In genomic region chr5:176676361-176676824, GRCh38 we compare ENCODE assay signal across 10 cellular contexts. TPM values are rescaled to one million over a fixed set of nuclear protein-coding genes. Genes with fewer than 3 reads are reported as not detected.
DNase-seq lines count a peak whose midpoint lies in the region; ATAC-seq and TF ChIP-seq lines count a peak whose summit lies in the region.
"Had no signal": no experiment of that assay in that cellular context is flagged by ENCODE, and none has a peak within 500 bp of the region (broad histone marks: within the 10 kb centered on the region; RNA-seq: fewer than 3 reads in every experiment).

No MANE protein-coding gene starts in this region.

- H3K36me3 ChIP-seq in HCT116 (ENCODE audit: control insufficient read depth in 1 of 2, insufficient read depth in 2 of 2, low read length in 2 of 2) (no peaks in the 10 kb centered on the region), OCI-LY7 (ENCODE audit: insufficient read depth, low read length) (no peaks in the 10 kb centered on the region), mesendoderm (ENCODE audit: control insufficient read depth, insufficient read depth, low read length) (no peaks in the 10 kb centered on the region), HAP-1 (replicated peaks) (no peaks in the 10 kb centered on the region), stomach (no peaks in the 10 kb centered on the region)
- H3K36me3 ChIP-seq: prostate gland, thoracic aorta had no signal

- peak overlapping the region; percentile 67 for H3K56ac ChIP-seq in mesendoderm (ENCODE audit: low read length)

- no peak overlapping the region for H3K4me3 ChIP-seq in HCT116 (replicated peaks in 1 of 2; ENCODE audit: low read depth in 1 of 2, low read length in 2 of 2)
- H3K4me3 ChIP-seq in OCI-LY7 (ENCODE audit: low read depth, low read length, poor library complexity, severe bottlenecking) = no peak overlapping the region
- H3K4me3 ChIP-seq in mesendoderm (ENCODE audit: low read length) = no peak overlapping the region
- no peak overlapping the region for H3K4me3 ChIP-seq in HAP-1
- no peak overlapping the region for H3K4me3 ChIP-seq in stomach
- H3K4me3 ChIP-seq: prostate gland, thoracic aorta had no signal

- TF ChIP-seq POLR2A in HCT116 (IDR thresholded peaks at IDR 0.05; ENCODE audit: borderline replicate concordance, extremely low read depth, insufficient read depth, insufficient read length) = no peak
- no peak for TF ChIP-seq POLR2A in stomach (IDR thresholded peaks at IDR 0.05)

- no peak overlapping the region for H3K9ac ChIP-seq in HCT116 (ENCODE audit: low read length)
- H3K9ac ChIP-seq in mesendoderm (ENCODE audit: low read length) = no peak overlapping the region

- TF ChIP-seq EP300 in stomach (IDR thresholded peaks at IDR 0.05) = no peak

- H3K18ac ChIP-seq in mesendoderm (ENCODE audit: low read length) = no peak overlapping the region

- BruUV-seq in HCT116 (replicated peaks; lab: Mats Ljungman, UMichigan) (no TSS peak), OCI-LY7 (replicated peaks; lab: Mats Ljungman, UMichigan) (no TSS peak)

- H3K27ac ChIP-seq in HCT116 (ENCODE audit: low read depth, low read length) (no peak overlapping the region), OCI-LY7 (ENCODE audit: low read depth, low read length, poor library complexity, severe bottlenecking) (no peak overlapping the region), mesendoderm (ENCODE audit: low read depth, low read length) (no peak overlapping the region), stomach (no peak overlapping the region)
- H3K27ac ChIP-seq: prostate gland, thoracic aorta had no signal

- no peak overlapping the region for H2BK5ac ChIP-seq in mesendoderm (ENCODE audit: low read length)

- RAD21 ChIA-PET in HCT116 (lab: Charles Lee; ENCODE audit: low non-redundant PET in 1 of 2, low total read pairs in 2 of 2, uncharacterized antibody in 2 of 2, unreplicated experiment in 2 of 2) = interaction anchor here in 1 of 2 experiments (0.5 kb wide), 1 partner anchor 272 kb away, joined by 3 read pairs; no protein-coding TSS in a partner anchor

- peak overlapping the region; percentile 42 for H3K4me2 ChIP-seq in HCT116 (ENCODE audit: low read length)
- H3K4me2 ChIP-seq in OCI-LY7 (ENCODE audit: low read length) = no peak overlapping the region
- no peak overlapping the region for H3K4me2 ChIP-seq in mesendoderm (ENCODE audit: low read length)

- H3K23ac ChIP-seq in mesendoderm (ENCODE audit: low read length) = no peak overlapping the region

- H3K4ac ChIP-seq in mesendoderm (ENCODE audit: low read depth, low read length) = no peak overlapping the region

- WGBS in mesendoderm (ENCODE audit: extremely low coverage, insufficient coverage, low lambda C conversion rate) = no CpG with 5 or more reads among the region's 10 CpGs
- WGBS in stomach, 5 donors = 58 to 68% (median 61%) methylated on average over 10 of the region's 10 CpGs

- H4K8ac ChIP-seq in mesendoderm (ENCODE audit: low read depth, low read length) = no peak overlapping the region

- H4K20me1 ChIP-seq in HCT116 (ENCODE audit: insufficient read depth) = no peaks in the 10 kb centered on the region
- no peaks in the 10 kb centered on the region for H4K20me1 ChIP-seq in OCI-LY7 (ENCODE audit: insufficient read depth, low read length)

- H3K4me1 ChIP-seq in HCT116 (ENCODE audit: control insufficient read depth in 1 of 2, insufficient read depth in 2 of 2, low read length in 2 of 2) (peaks cover 7 to 16% of the 10 kb centered on the region in 2 experiments), OCI-LY7 (ENCODE audit: insufficient read depth, low read length, poor library complexity, severe bottlenecking) (no peaks in the 10 kb centered on the region), mesendoderm (ENCODE audit: control insufficient read depth, low read depth, low read length) (peaks cover 5% of the 10 kb centered on the region), HAP-1 (peaks cover 3% of the 10 kb centered on the region; the same call in 1 of the 2 replicates), stomach (peaks cover 0 to 8% (median 3%) of the 10 kb centered on the region in 4 donors)
- H3K4me1 ChIP-seq: prostate gland had no signal

- CTCF ChIA-PET in HCT116 (lab: Charles Lee) (interaction anchor here (1.9 kb wide), 1 partner anchor 16 kb away, joined by 10 read pairs; no protein-coding TSS in a partner anchor), OCI-LY7 (lab: Charles Lee; ENCODE audit: unreplicated experiment) (no interaction called here)

- H2BK15ac ChIP-seq in mesendoderm (replicated peaks; ENCODE audit: low read depth) = no peak overlapping the region

- H3K79me1 ChIP-seq in mesendoderm (ENCODE audit: low read length) = no peaks in the 10 kb centered on the region

- H4K5ac ChIP-seq in mesendoderm (ENCODE audit: low read length) = no peak overlapping the region

- TF ChIP-seq CTCF in HCT116 (IDR thresholded peaks at IDR 0.05 in 2 of 3, conservative IDR thresholded peaks at IDR 0.05 in 1 of 3; ENCODE audit: borderline replicate concordance in 1 of 3, insufficient read depth in 1 of 3, low read depth in 2 of 3, low read length in 2 of 3) (no peak), OCI-LY7 (conservative IDR thresholded peaks at IDR 0.05; ENCODE audit: low read length) (no peak), stomach (IDR thresholded peaks at IDR 0.05) (no peak)

- intact Hi-C loops in HCT116 (cut with micrococcal nuclease) (loop anchor here (5.0 kb wide), 1 partner anchor 271 kb away; no protein-coding TSS in a partner anchor), OCI-LY7 (cut with micrococcal nuclease; ENCODE audit: unreplicated experiment) (no loop called here), stomach (cut with DNase I; ENCODE audit: low total_unique reads) (no loop called here)

- no peak for TF ChIP-seq RAD21 in HCT116 (IDR thresholded peaks at IDR 0.05; ENCODE audit: low read depth)

- ATAC-seq in GM18520 (IDR thresholded peaks at IDR 0.05; ENCODE audit: unreplicated experiment) (peak; percentile 63), HCT116 (0 out of 2 replicates have a peak, but pooled peaks have one; percentile 23)

- H3K27me3 ChIP-seq in HCT116 (ENCODE audit: insufficient read depth, low read length) (no peaks in the 10 kb centered on the region), mesendoderm (ENCODE audit: insufficient read depth, low read length, poor library complexity) (no peaks in the 10 kb centered on the region), HAP-1 (ENCODE audit: low read depth) (no peaks in the 10 kb centered on the region; the same call in 1 of the 2 replicates), stomach (peaks cover 10 to 67% (median 37%) of the 10 kb centered on the region in 3 donors)

- H3K79me2 ChIP-seq in HCT116 (ENCODE audit: insufficient read depth, low read length) = no peaks in the 10 kb centered on the region
- H3K79me2 ChIP-seq in OCI-LY7 (ENCODE audit: insufficient read depth, low read depth, low read length) = no peaks in the 10 kb centered on the region
- H3K79me2 ChIP-seq in mesendoderm (ENCODE audit: control insufficient read depth, insufficient read depth, low read length) = no peaks in the 10 kb centered on the region

- in situ Hi-C loops in HAP-1 (cut with MboI; ENCODE audit: low sequenced_read_pairs) = no loop called here

- H2AFZ ChIP-seq in HCT116 (ENCODE audit: low read depth, low read length, poor library complexity, severe bottlenecking) = peak overlapping the region; percentile 93
- H2AFZ ChIP-seq in OCI-LY7 (ENCODE audit: low read length) = no peak overlapping the region

- POLR2A ChIA-PET in HCT116 (lab: Charles Lee) (no interaction called here), OCI-LY7 (lab: Charles Lee) (no interaction called here)

- no peak overlapping the region for H2AK5ac ChIP-seq in mesendoderm (ENCODE audit: low read length)

- H3K9me3 ChIP-seq in HCT116 (ENCODE audit: control insufficient read depth in 1 of 2, insufficient read depth in 1 of 2, low read depth in 1 of 2, low read length in 2 of 2) = no peaks in the 10 kb centered on the region
- H3K9me3 ChIP-seq in OCI-LY7 (ENCODE audit: low read length) = no peaks in the 10 kb centered on the region
- no peaks in the 10 kb centered on the region for H3K9me3 ChIP-seq in HAP-1
- no peaks in the 10 kb centered on the region for H3K9me3 ChIP-seq in stomach
- H3K9me3 ChIP-seq: prostate gland, thoracic aorta had no signal

- peak; percentile 32 for DNase-seq in HCT116 (ENCODE audit: low read depth, low spot score)
- peak; percentile 16 for DNase-seq in OCI-LY7 (ENCODE audit: low spot score)
- peak; percentile 83 for DNase-seq in mesendoderm
- DNase-seq in DMS 273 (lab: John Stamatoyannopoulos, UW; ENCODE audit: unreplicated experiment) = no peak
- no peak for DNase-seq in NCI-H774 (lab: John Stamatoyannopoulos, UW)
- DNase-seq in HAP-1 (ENCODE audit: low spot score in 2 of 2) = no peak
- no peak for DNase-seq in stomach

- H3K9me2 ChIP-seq in HCT116 (ENCODE audit: insufficient read depth) (no peaks in the 10 kb centered on the region), OCI-LY7 (ENCODE audit: insufficient read depth, low read length) (no peaks in the 10 kb centered on the region)

- H2BK120ac ChIP-seq in mesendoderm (ENCODE audit: low read depth, low read length) = no peak overlapping the region

TF ChIP-seq in HCT116, 20 proteins besides CTCF, POLR2A, EP300 and RAD21 (continues in another document):
- TF ChIP-seq MAX (IDR thresholded peaks at IDR 0.05) = no peak
- no peak for TF ChIP-seq EGR1 (IDR thresholded peaks at IDR 0.05; ENCODE audit: low read depth)

RNA-seq across cellular contexts. Expression of gene TSPAN17, which starts 29.1 kb away (rescaled TPM):
- total RNA-seq in HCT116 (2021; ENCODE audit: unreplicated experiment) = 50.1 TPM
- 35.1 and 36.3 TPM in 2 replicates for polyA plus RNA-seq in HCT116 (2012)
- 9.3 and 10.3 TPM in 2 replicates for total RNA-seq in OCI-LY7 (2014; rRNA removed; shearing (Covaris generic))
- 18.4 and 23.3 TPM in 2 replicates for total RNA-seq in OCI-LY7 (2022)
- 26.2 TPM for polyA plus RNA-seq in mesendoderm (2013, experiment 1 of 2)
- 27.6 TPM for polyA plus RNA-seq in mesendoderm (2013, experiment 2 of 2)
- total RNA-seq in stomach = 10 to 100 TPM in 3 of 5 donors, 1 to 10 TPM in 2; 2.3 to 79.9 (median 19.0) TPM
- 10 to 100 TPM; 21.7 to 24.0 (median 21.8) TPM for polyA plus RNA-seq in stomach

RNA-seq across cellular contexts. Expression of gene EIF4E1B, which starts 45.9 kb away (rescaled TPM):
- total RNA-seq in HCT116 (2021; ENCODE audit: unreplicated experiment) (0.07 TPM), OCI-LY7 (2022) (2.4 and 2.9 TPM in 2 replicates), stomach (not detected)
- polyA plus RNA-seq in HCT116 (2012) = 0.17 and 0.22 TPM in 2 replicates
- 0.16 and 0.64 TPM in 2 replicates for total RNA-seq in OCI-LY7 (2014; rRNA removed; shearing (Covaris generic))
- 0.17 TPM for polyA plus RNA-seq in mesendoderm (2013, experiment 1 of 2)
- 0.11 TPM for polyA plus RNA-seq in mesendoderm (2013, experiment 2 of 2)
- not detected for polyA plus RNA-seq in stomach
- total RNA-seq: thoracic aorta had no signal

RNA-seq across cellular contexts. Expression of gene SNCB, which starts 46.1 kb away (rescaled TPM):
- not detected for total RNA-seq in HCT116 (2021; ENCODE audit: unreplicated experiment)
- not detected in 2 replicates for polyA plus RNA-seq in HCT116 (2012)
- 0.50 and 0.70 TPM in 2 replicates for total RNA-seq in OCI-LY7 (2014; rRNA removed; shearing (Covaris generic))
- total RNA-seq in OCI-LY7 (2022) = 3.5 TPM in 2 replicates
- 1.0 TPM for polyA plus RNA-seq in mesendoderm (2013, experiment 1 of 2)
- 1.4 TPM for polyA plus RNA-seq in mesendoderm (2013, experiment 2 of 2)
- total RNA-seq in stomach = not detected
- polyA plus RNA-seq in stomach = not detected
- total RNA-seq: prostate gland, thoracic aorta had no signal

Comparison
In these comparisons a context has a peak if more than half of its experiments do, and no peak if none do; other contexts are left out.
1. DNase-seq: peak in HCT116 (single experiment), OCI-LY7 (single experiment) and mesendoderm (single experiment); none in DMS 273 (single experiment), NCI-H774 (single experiment), HAP-1 (0 of 2) and stomach (single experiment).